ENCODE assay signal across 1 cellular context in the genomic region with DNA sequence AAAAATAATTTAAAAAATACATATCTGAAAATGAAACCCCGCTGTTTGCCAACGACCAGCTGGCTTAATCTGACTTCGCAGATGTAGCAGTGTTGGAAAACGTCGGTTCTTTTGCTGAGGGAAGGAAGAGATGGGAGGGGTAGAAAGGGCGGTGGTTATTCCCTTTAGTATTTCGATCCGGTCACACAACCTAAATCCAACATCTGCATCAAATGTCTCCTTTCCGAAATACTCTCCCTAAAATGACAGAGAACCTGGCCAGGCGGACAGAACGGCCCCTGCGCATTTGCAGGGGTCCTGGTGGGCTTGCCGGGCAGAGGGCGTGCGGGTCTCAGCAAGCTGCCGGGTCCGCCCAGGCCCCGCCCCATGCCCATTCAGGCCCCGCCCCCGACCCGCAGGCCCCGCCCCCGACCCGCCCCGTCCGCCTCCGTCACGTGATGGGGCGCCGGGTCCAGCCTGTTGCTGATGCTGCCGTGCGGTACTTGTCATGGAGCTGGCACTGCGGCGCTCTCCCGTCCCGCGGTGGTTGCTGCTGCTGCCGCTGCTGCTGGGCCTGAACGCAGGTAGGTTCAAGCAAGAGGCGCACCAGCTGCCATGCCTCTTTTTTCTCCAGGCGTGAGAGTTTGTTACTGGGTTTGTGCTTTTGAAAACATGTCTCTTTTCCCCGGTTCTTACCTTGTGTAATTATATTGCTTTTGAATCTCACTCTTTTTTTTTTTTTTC.
TF ChIP-seq lines count a peak whose summit lies in the region.

A gene with protein sequence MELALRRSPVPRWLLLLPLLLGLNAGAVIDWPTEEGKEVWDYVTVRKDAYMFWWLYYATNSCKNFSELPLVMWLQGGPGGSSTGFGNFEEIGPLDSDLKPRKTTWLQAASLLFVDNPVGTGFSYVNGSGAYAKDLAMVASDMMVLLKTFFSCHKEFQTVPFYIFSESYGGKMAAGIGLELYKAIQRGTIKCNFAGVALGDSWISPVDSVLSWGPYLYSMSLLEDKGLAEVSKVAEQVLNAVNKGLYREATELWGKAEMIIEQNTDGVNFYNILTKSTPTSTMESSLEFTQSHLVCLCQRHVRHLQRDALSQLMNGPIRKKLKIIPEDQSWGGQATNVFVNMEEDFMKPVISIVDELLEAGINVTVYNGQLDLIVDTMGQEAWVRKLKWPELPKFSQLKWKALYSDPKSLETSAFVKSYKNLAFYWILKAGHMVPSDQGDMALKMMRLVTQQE (plus strand): TSS at position 459 of the 723 bp plus-strand sequence. CDS start 29 bp downstream, at position 488.

TF ChIP-seq in HepG2, 621 proteins besides CTCF, POLR2A, EP300 and RAD21 (continued from another document and continues in another):
- TF ChIP-seq, protein P1, sequence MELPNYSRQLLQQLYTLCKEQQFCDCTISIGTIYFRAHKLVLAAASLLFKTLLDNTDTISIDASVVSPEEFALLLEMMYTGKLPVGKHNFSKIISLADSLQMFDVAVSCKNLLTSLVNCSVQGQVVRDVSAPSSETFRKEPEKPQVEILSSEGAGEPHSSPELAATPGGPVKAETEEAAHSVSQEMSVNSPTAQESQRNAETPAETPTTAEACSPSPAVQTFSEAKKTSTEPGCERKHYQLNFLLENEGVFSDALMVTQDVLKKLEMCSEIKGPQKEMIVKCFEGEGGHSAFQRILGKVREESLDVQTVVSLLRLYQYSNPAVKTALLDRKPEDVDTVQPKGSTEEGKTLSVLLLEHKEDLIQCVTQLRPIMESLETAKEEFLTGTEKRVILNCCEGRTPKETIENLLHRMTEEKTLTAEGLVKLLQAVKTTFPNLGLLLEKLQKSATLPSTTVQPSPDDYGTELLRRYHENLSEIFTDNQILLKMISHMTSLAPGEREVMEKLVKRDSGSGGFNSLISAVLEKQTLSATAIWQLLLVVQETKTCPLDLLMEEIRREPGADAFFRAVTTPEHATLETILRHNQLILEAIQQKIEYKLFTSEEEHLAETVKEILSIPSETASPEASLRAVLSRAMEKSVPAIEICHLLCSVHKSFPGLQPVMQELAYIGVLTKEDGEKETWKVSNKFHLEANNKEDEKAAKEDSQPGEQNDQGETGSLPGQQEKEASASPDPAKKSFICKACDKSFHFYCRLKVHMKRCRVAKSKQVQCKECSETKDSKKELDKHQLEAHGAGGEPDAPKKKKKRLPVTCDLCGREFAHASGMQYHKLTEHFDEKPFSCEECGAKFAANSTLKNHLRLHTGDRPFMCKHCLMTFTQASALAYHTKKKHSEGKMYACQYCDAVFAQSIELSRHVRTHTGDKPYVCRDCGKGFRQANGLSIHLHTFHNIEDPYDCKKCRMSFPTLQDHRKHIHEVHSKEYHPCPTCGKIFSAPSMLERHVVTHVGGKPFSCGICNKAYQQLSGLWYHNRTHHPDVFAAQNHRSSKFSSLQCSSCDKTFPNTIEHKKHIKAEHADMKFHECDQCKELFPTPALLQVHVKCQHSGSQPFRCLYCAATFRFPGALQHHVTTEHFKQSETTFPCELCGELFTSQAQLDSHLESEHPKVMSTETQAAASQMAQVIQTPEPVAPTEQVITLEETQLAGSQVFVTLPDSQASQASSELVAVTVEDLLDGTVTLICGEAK (IDR thresholded peaks at IDR 0.05), result no peak
- TF ChIP-seq, protein P1 (CRISPR knock-in tag; IDR thresholded peaks at IDR 0.05), result no peak
- TF ChIP-seq ZNF12 (CRISPR knock-in tag; IDR thresholded peaks at IDR 0.05), result peak; percentile 78; the same call in 1 of the 2 replicates
- TF ChIP-seq, protein P2, sequence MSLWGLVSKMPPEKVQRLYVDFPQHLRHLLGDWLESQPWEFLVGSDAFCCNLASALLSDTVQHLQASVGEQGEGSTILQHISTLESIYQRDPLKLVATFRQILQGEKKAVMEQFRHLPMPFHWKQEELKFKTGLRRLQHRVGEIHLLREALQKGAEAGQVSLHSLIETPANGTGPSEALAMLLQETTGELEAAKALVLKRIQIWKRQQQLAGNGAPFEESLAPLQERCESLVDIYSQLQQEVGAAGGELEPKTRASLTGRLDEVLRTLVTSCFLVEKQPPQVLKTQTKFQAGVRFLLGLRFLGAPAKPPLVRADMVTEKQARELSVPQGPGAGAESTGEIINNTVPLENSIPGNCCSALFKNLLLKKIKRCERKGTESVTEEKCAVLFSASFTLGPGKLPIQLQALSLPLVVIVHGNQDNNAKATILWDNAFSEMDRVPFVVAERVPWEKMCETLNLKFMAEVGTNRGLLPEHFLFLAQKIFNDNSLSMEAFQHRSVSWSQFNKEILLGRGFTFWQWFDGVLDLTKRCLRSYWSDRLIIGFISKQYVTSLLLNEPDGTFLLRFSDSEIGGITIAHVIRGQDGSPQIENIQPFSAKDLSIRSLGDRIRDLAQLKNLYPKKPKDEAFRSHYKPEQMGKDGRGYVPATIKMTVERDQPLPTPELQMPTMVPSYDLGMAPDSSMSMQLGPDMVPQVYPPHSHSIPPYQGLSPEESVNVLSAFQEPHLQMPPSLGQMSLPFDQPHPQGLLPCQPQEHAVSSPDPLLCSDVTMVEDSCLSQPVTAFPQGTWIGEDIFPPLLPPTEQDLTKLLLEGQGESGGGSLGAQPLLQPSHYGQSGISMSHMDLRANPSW (CRISPR knock-in tag; IDR thresholded peaks at IDR 0.05; ENCODE audit: borderline replicate concordance), result no peak
- no peak for TF ChIP-seq MAFK (conservative IDR thresholded peaks at IDR 0.05 in 1 of 2, IDR thresholded peaks at IDR 0.05 in 1 of 2; ENCODE audit: low read length in 2 of 2)
- TF ChIP-seq, protein P3, sequence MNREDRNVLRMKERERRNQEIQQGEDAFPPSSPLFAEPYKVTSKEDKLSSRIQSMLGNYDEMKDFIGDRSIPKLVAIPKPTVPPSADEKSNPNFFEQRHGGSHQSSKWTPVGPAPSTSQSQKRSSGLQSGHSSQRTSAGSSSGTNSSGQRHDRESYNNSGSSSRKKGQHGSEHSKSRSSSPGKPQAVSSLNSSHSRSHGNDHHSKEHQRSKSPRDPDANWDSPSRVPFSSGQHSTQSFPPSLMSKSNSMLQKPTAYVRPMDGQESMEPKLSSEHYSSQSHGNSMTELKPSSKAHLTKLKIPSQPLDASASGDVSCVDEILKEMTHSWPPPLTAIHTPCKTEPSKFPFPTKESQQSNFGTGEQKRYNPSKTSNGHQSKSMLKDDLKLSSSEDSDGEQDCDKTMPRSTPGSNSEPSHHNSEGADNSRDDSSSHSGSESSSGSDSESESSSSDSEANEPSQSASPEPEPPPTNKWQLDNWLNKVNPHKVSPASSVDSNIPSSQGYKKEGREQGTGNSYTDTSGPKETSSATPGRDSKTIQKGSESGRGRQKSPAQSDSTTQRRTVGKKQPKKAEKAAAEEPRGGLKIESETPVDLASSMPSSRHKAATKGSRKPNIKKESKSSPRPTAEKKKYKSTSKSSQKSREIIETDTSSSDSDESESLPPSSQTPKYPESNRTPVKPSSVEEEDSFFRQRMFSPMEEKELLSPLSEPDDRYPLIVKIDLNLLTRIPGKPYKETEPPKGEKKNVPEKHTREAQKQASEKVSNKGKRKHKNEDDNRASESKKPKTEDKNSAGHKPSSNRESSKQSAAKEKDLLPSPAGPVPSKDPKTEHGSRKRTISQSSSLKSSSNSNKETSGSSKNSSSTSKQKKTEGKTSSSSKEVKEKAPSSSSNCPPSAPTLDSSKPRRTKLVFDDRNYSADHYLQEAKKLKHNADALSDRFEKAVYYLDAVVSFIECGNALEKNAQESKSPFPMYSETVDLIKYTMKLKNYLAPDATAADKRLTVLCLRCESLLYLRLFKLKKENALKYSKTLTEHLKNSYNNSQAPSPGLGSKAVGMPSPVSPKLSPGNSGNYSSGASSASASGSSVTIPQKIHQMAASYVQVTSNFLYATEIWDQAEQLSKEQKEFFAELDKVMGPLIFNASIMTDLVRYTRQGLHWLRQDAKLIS (CRISPR knock-in tag; IDR thresholded peaks at IDR 0.05), result no peak
- TF ChIP-seq, protein P4, sequence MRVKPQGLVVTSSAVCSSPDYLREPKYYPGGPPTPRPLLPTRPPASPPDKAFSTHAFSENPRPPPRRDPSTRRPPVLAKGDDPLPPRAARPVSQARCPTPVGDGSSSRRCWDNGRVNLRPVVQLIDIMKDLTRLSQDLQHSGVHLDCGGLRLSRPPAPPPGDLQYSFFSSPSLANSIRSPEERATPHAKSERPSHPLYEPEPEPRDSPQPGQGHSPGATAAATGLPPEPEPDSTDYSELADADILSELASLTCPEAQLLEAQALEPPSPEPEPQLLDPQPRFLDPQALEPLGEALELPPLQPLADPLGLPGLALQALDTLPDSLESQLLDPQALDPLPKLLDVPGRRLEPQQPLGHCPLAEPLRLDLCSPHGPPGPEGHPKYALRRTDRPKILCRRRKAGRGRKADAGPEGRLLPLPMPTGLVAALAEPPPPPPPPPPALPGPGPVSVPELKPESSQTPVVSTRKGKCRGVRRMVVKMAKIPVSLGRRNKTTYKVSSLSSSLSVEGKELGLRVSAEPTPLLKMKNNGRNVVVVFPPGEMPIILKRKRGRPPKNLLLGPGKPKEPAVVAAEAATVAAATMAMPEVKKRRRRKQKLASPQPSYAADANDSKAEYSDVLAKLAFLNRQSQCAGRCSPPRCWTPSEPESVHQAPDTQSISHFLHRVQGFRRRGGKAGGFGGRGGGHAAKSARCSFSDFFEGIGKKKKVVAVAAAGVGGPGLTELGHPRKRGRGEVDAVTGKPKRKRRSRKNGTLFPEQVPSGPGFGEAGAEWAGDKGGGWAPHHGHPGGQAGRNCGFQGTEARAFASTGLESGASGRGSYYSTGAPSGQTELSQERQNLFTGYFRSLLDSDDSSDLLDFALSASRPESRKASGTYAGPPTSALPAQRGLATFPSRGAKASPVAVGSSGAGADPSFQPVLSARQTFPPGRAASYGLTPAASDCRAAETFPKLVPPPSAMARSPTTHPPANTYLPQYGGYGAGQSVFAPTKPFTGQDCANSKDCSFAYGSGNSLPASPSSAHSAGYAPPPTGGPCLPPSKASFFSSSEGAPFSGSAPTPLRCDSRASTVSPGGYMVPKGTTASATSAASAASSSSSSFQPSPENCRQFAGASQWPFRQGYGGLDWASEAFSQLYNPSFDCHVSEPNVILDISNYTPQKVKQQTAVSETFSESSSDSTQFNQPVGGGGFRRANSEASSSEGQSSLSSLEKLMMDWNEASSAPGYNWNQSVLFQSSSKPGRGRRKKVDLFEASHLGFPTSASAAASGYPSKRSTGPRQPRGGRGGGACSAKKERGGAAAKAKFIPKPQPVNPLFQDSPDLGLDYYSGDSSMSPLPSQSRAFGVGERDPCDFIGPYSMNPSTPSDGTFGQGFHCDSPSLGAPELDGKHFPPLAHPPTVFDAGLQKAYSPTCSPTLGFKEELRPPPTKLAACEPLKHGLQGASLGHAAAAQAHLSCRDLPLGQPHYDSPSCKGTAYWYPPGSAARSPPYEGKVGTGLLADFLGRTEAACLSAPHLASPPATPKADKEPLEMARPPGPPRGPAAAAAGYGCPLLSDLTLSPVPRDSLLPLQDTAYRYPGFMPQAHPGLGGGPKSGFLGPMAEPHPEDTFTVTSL (CRISPR knock-in tag; IDR thresholded peaks at IDR 0.05; ENCODE audit: borderline replicate concordance), result no peak
- no peak for TF ChIP-seq ZNF143 (CRISPR knock-in tag; IDR thresholded peaks at IDR 0.05)
- TF ChIP-seq ELF1 (CRISPR knock-in tag; IDR thresholded peaks at IDR 0.05), result 0 out of 2 replicates have a peak, but pooled peaks have one; percentile 15
- TF ChIP-seq ELF4 (CRISPR knock-in tag; IDR thresholded peaks at IDR 0.05; ENCODE audit: borderline replicate concordance), result no peak
- TF ChIP-seq WIZ (CRISPR knock-in tag; IDR thresholded peaks at IDR 0.05), result no peak
- no peak for TF ChIP-seq ZNF75D (CRISPR knock-in tag; IDR thresholded peaks at IDR 0.05; ENCODE audit: borderline replicate concordance)
- TF ChIP-seq, protein P5, sequence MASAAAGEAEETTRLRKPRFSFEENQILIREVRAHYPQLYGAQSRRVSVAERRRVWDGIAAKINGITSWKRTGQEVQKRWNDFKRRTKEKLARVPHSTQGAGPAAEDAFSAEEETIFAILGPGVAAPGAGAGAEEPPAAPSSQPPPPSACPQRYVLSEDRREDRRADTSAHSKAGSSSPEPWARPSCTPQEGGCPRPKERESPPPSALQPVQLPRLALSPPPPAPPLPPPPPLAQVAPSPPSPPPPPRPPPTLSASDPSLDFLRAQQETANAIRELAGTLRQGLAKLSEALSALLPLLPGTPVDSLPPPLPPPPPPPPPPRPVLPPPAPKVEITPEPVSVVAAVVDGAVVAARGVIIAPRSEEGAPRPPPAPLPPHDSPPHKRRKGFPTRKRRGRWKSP (CRISPR knock-in tag; IDR thresholded peaks at IDR 0.05), result no peak
- no peak for TF ChIP-seq ZNF354B (CRISPR knock-in tag; IDR thresholded peaks at IDR 0.05)
- no peak for TF ChIP-seq HCFC1 (IDR thresholded peaks at IDR 0.05; ENCODE audit: low read depth, low read length)
- TF ChIP-seq, protein P6, sequence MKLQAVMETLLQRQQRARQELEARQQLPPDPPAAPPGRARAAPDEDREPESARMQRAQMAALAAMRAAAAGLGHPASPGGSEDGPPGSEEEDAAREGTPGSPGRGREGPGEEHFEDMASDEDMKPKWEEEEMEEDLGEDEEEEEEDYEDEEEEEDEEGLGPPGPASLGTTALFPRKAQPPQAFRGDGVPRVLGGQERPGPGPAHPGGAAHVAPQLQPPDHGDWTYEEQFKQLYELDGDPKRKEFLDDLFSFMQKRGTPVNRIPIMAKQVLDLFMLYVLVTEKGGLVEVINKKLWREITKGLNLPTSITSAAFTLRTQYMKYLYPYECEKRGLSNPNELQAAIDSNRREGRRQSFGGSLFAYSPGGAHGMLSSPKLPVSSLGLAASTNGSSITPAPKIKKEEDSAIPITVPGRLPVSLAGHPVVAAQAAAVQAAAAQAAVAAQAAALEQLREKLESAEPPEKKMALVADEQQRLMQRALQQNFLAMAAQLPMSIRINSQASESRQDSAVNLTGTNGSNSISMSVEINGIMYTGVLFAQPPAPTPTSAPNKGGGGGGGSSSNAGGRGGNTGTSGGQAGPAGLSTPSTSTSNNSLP (IDR thresholded peaks at IDR 0.05; ENCODE audit: low read depth, low read length), result no peak
